Comparison of ENCODE assay signal across 6 cellular contexts in genomic region chr16:18293337-18293956, GRCh38. TPM values are rescaled to one million over a fixed set of nuclear protein-coding genes. Genes with fewer than 3 reads are reported as not detected.
"Had no signal": no experiment of that assay in that cellular context is flagged by ENCODE, and none has a peak within 500 bp of the region (broad histone marks: within the 10 kb centered on the region; RNA-seq: fewer than 3 reads in every experiment).

No MANE protein-coding gene starts in this region.

RNA-seq across cellular contexts. Expression of gene NPIPA8, which starts 43.1 kb away (rescaled TPM):
- total RNA-seq: PC-3, PC-9, Right ventricle myocardium superior, RPMI7951, SJSA1, SK-MEL-5 had no signal
